Comparison of ENCODE assay signal across 16 cellular contexts in the genomic region with DNA sequence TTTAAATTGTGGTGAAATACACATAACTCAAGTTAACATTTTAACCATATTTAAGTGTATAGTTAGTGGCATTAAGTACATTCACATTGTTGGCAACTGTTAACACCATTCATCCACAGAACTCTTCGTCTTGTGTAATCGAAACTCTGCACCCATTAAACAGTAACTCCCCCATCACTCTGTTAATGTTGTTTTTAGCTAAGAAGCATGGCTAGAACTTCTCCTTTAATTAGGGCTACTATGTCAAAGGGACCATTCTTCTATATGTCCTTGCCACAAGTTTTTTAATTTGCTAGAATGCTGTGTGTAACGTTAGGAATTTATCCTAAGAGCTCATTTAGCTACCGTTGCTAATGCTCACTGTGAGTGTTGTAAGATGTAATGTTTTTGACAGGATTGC.
DNase-seq lines count a peak whose midpoint lies in the region; ATAC-seq and TF ChIP-seq lines count a peak whose summit lies in the region.
"Had no signal": no experiment of that assay in that cellular context is flagged by ENCODE, and none has a peak within 500 bp of the region (broad histone marks: within the 10 kb centered on the region; RNA-seq: fewer than 3 reads in every experiment).

No MANE protein-coding gene starts in this region.

- TF ChIP-seq CTCF in HEK293 (tag by site-specific recombination; IDR thresholded peaks at IDR 0.05), result no peak
- no peak for TF ChIP-seq CTCF in nephron progenitor cell (IDR thresholded peaks at IDR 0.05)

- H3K4me1 Mint-ChIP-seq in nephron progenitor cell, result peaks cover 57% of the 10 kb centered on the region
- H3K4me1 Mint-ChIP-seq in activated CD4-positive, alpha-beta memory T cell treated with anti-CD3 and anti-CD28 coated beads for 36 hours (ENCODE audit: low read depth), result no peaks in the 10 kb centered on the region
- H3K4me1 Mint-ChIP-seq: B cell had no signal

- H3K27ac ChIP-seq in HEK293 (ENCODE audit: extremely low read depth, low read depth, low read length), result no peak overlapping the region
- H3K27ac ChIP-seq: BLaER1 treated with 17β-estradiol and CSF1 and Interleukin-3, amounts not matched to agents 10 nM and 100 nM; C4-2B had no signal

- intact Hi-C loops in activated CD4-positive, alpha-beta memory T cell treated with anti-CD3 and anti-CD28 coated beads for 36 hours (cut with micrococcal nuclease), result no loop called here

- H3K4me3 Mint-ChIP-seq in nephron progenitor cell, result peak overlapping the region; percentile 37
- H3K4me3 Mint-ChIP-seq in activated CD4-positive, alpha-beta memory T cell treated with anti-CD3 and anti-CD28 coated beads for 36 hours, result no peak overlapping the region
- H3K4me3 Mint-ChIP-seq: B cell; CD4-positive, alpha-beta T cell; CD8-positive, alpha-beta T cell had no signal

- H3K27ac Mint-ChIP-seq in nephron progenitor cell, result no peak overlapping the region
- H3K27ac Mint-ChIP-seq in activated CD4-positive, alpha-beta memory T cell treated with anti-CD3 and anti-CD28 coated beads for 36 hours, result no peak overlapping the region
- no peak overlapping the region for H3K27ac Mint-ChIP-seq in activated naive CD4-positive, alpha-beta T cell treated with anti-CD3 and anti-CD28 coated beads, Interleukin-2, amount 50 U/mL, for 72 hours
- H3K27ac Mint-ChIP-seq: B cell; CD4-positive, alpha-beta T cell; CD8-positive, alpha-beta T cell had no signal

- H3K27me3 Mint-ChIP-seq in nephron progenitor cell (ENCODE audit: low read depth, poor library complexity), result no peaks in the 10 kb centered on the region
- no peaks in the 10 kb centered on the region for H3K27me3 Mint-ChIP-seq in activated CD4-positive, alpha-beta memory T cell treated with anti-CD3 and anti-CD28 coated beads for 36 hours
- H3K27me3 Mint-ChIP-seq: B cell; CD4-positive, alpha-beta T cell had no signal

- POLR2A ChIA-PET in HEK293 (lab: Yijun Ruan, JAX), result no interaction called here
- POLR2A ChIA-PET in activated CD4-positive, alpha-beta memory T cell treated with anti-CD3 and anti-CD28 coated beads for 36 hours (lab: Charles Lee), result no interaction called here

- H3K36me3 ChIP-seq in HEK293 (ENCODE audit: control insufficient read depth in 2 of 2, insufficient read depth in 1 of 2, low read length in 2 of 2), result peaks cover 0 to 5% of the 10 kb centered on the region in 2 experiments; a peak in 2 of 3 replicates

- no peak for DNase-seq in nephron progenitor cell
- DNase-seq in activated CD4-positive, alpha-beta memory T cell treated with anti-CD3 and anti-CD28 coated beads for 36 hours, result no peak
- no peak for DNase-seq in activated naive CD4-positive, alpha-beta T cell treated with anti-CD3 and anti-CD28 coated beads, Interleukin-2, amount 50 U/mL, for 72 hours (ENCODE audit: low spot score in 2 of 2)
- no peak for DNase-seq in NCI-H446 (lab: John Stamatoyannopoulos, UW)
- DNase-seq: 8988T; AML-193; Caco-2; Calu3; CD4-positive, alpha-beta T cell; CD8-positive, alpha-beta T cell; DMS79 treated with DMSO at 0.1 percent for 48 hours; GF-D8 had no signal

- H3K9me3 Mint-ChIP-seq in nephron progenitor cell, result no peaks in the 10 kb centered on the region
- H3K9me3 Mint-ChIP-seq in activated CD4-positive, alpha-beta memory T cell treated with anti-CD3 and anti-CD28 coated beads for 36 hours, result no peaks in the 10 kb centered on the region
- H3K9me3 Mint-ChIP-seq in activated naive CD4-positive, alpha-beta T cell treated with anti-CD3 and anti-CD28 coated beads, Interleukin-2, amount 50 U/mL, for 72 hours, result no peaks in the 10 kb centered on the region
- H3K9me3 Mint-ChIP-seq: CD4-positive, alpha-beta T cell; CD8-positive, alpha-beta T cell had no signal

- H3K9me3 ChIP-seq in HEK293 (ENCODE audit: control insufficient read depth, insufficient read depth, low read depth, low read length), result no peaks in the 10 kb centered on the region
- H3K9me3 ChIP-seq: BLaER1 treated with 17β-estradiol and CSF1 and Interleukin-3, amounts not matched to agents 10 nM and 100 nM; Caco-2 had no signal

- ATAC-seq in activated naive CD4-positive, alpha-beta T cell treated with anti-CD3 and anti-CD28 coated beads, Interleukin-2, amount 50 U/mL, for 72 hours, result no peak
- ATAC-seq: CD8-positive, alpha-beta T cell had no signal

- no peak overlapping the region for H3K4me3 ChIP-seq in HEK293 (ENCODE audit: low read depth, low read length)
- H3K4me3 ChIP-seq: BLaER1 treated with 17β-estradiol and CSF1 and Interleukin-3, amounts not matched to agents 10 nM and 100 nM had no signal

- H3K36me3 Mint-ChIP-seq in nephron progenitor cell (ENCODE audit: low read depth), result peaks cover 27% of the 10 kb centered on the region
- peaks cover 5% of the 10 kb centered on the region for H3K36me3 Mint-ChIP-seq in activated CD4-positive, alpha-beta memory T cell treated with anti-CD3 and anti-CD28 coated beads for 36 hours
- H3K36me3 Mint-ChIP-seq in activated naive CD4-positive, alpha-beta T cell treated with anti-CD3 and anti-CD28 coated beads, Interleukin-2, amount 50 U/mL, for 72 hours, result peaks cover 0 to 10% of the 10 kb centered on the region in 2 donors

- peaks cover 5% of the 10 kb centered on the region; the same call in 1 of the 2 replicates for H3K4me1 ChIP-seq in HEK293 (ENCODE audit: control insufficient read depth, insufficient read depth, low read length)
- H3K4me1 ChIP-seq: BLaER1 treated with 17β-estradiol and CSF1 and Interleukin-3, amounts not matched to agents 10 nM and 100 nM; Caco-2 had no signal

- CTCF ChIA-PET in HEK293 (lab: Yijun Ruan, JAX), result interaction anchor here (0.5 to 1.1 kb wide), 2 partner anchors 85 to 228 kb away, joined by 3 read pairs; no protein-coding TSS in a partner anchor
- CTCF ChIA-PET in activated CD4-positive, alpha-beta memory T cell treated with anti-CD3 and anti-CD28 coated beads for 36 hours (lab: Charles Lee), result interaction anchor here (1.1 to 1.2 kb wide), 2 partner anchors 11 to 146 kb away, joined by 3 to 4 read pairs; no protein-coding TSS in a partner anchor

TF ChIP-seq in HEK293, 187 proteins besides CTCF, POLR2A, EP300 and RAD21:
- TF ChIP-seq OSR2 (tag by site-specific recombination; IDR thresholded peaks at IDR 0.05) (0 out of 2 replicates have a peak, but pooled peaks have one; percentile 8), KLF16 (tag by site-specific recombination; IDR thresholded peaks at IDR 0.05) (no peak), ZNF138 (tag by site-specific recombination; IDR thresholded peaks at IDR 0.05; ENCODE audit: borderline replicate concordance) (no peak)
- TF ChIP-seq, protein P1, sequence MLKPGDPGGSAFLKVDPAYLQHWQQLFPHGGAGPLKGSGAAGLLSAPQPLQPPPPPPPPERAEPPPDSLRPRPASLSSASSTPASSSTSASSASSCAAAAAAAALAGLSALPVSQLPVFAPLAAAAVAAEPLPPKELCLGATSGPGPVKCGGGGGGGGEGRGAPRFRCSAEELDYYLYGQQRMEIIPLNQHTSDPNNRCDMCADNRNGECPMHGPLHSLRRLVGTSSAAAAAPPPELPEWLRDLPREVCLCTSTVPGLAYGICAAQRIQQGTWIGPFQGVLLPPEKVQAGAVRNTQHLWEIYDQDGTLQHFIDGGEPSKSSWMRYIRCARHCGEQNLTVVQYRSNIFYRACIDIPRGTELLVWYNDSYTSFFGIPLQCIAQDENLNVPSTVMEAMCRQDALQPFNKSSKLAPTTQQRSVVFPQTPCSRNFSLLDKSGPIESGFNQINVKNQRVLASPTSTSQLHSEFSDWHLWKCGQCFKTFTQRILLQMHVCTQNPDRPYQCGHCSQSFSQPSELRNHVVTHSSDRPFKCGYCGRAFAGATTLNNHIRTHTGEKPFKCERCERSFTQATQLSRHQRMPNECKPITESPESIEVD (tag by site-specific recombination; IDR thresholded peaks at IDR 0.05), result peak; percentile 57
